24 cellular contexts compared by ENCODE assay signal in genomic region chr7:110842796-110843195, GRCh38.
"Had no signal": no experiment of that assay in that cellular context is flagged by ENCODE, and none has a peak within 500 bp of the region (broad histone marks: within the 10 kb centered on the region; RNA-seq: fewer than 3 reads in every experiment).

No MANE protein-coding gene starts in this region.

- DNase-seq: activated CD4-positive, alpha-beta T cell treated with anti-CD3 and anti-CD28 coated beads for 48 hours; activated CD4-positive, alpha-beta T cell treated with anti-CD3 and anti-CD28 coated beads, Interleukin-2, amount 50 U/mL, for 1 hour; activated CD4-positive, alpha-beta T cell treated with anti-CD3 and anti-CD28 coated beads, Interleukin-2, amount 50 U/mL, for 48 hours; activated CD8-positive, alpha-beta memory T cell treated with anti-CD3 and anti-CD28 coated beads for 24 hours; activated CD8-positive, alpha-beta T cell treated with anti-CD3 and anti-CD28 coated beads for 36 hours; activated effector memory CD4-positive, alpha-beta T cell treated with Interleukin-2 at 50 U/mL for 16 hours; activated gamma-delta T cell treated with Interleukin-2 at 50 U/mL for 16 hours; activated naive CD4-positive, alpha-beta T cell treated with anti-CD3 and anti-CD28 coated beads, Interleukin-2, amount 50 U/mL, for 16 hours; activated naive CD4-positive, alpha-beta T cell treated with Interleukin-2 at 50 U/mL for 16 hours; activated T-cell treated with anti-CD3 and anti-CD28 coated beads, Interleukin-2, amount 50 U/mL, for 4 hours; amniotic stem cell; body of pancreas; cortex of kidney; dermis blood vessel endothelial cell; effector CD4-positive, alpha-beta T cell; effector memory CD8-positive, alpha-beta T cell; erythroblast; foreskin keratinocyte; gastrocnemius medialis; heart right ventricle; T-helper 2 cell had no signal

- FAIRE-seq: colon had no signal

- ATAC-seq: activated CD8-positive, alpha-beta T cell treated with anti-CD3 and anti-CD28 coated beads for 36 hours; activated T-cell treated with anti-CD3 and anti-CD28 coated beads, Interleukin-2, amount 50 U/mL, for 4 hours; activated T-helper 17 cell treated with anti-CD3 and anti-CD28 coated beads, Interleukin-2, amount 50 U/mL, for 72 hours; body of pancreas; effector memory CD8-positive, alpha-beta T cell; foreskin keratinocyte; gastrocnemius medialis; heart right ventricle; WTC11 had no signal
